In the genomic region with DNA sequence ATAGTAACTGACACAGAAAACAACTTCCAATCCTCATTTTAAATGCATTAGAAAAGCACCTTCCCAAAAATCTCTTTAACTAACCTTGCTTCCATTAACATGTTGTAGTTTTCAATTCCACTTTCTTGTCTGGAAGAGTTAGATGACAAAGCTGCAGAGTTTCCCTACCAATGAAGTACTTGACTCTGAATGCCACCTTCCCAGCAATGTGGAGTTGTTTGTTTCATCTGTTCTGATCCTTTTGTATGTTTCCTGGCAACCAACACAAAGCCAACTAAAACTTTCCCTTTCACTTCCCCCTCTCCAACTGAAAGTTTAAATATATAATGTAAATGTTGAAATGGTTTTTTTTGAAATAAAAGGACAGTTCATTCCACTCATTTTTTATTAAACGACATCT, we compare ENCODE assay signal across 1 cellular context.
TF ChIP-seq lines count a peak whose summit lies in the region.

A gene (minus strand): TSS at position 193 of the 400 bp plus-strand sequence. CDS start 517 bp downstream, outside the sequence.

TF ChIP-seq in H1, 55 proteins besides CTCF, POLR2A, EP300 and RAD21 (continued from another document):
- TF ChIP-seq ASH2L (IDR thresholded peaks at IDR 0.05; ENCODE audit: low read length) (peak; percentile 30), POLR2AphosphoS5 (IDR thresholded peaks at IDR 0.05; ENCODE audit: low read depth, low read length) (peak; percentile 55; the same call in 1 of the 2 replicates), RFX5 (IDR thresholded peaks at IDR 0.05; ENCODE audit: borderline replicate concordance, low read depth, low read length) (no peak), TBP (IDR thresholded peaks at IDR 0.05; ENCODE audit: low read depth, low read length) (0 out of 2 replicates have a peak, but pooled peaks have one; percentile 36), NANOG (IDR thresholded peaks at IDR 0.05; ENCODE audit: insufficient read depth, low read depth, low read length, poor library complexity, severe bottlenecking) (peak; percentile 91), SP1 (IDR thresholded peaks at IDR 0.05; ENCODE audit: low read depth, low read length) (peak; percentile 91), SUZ12 (IDR thresholded peaks at IDR 0.05; ENCODE audit: low read length) (no peak), BCL11A (IDR thresholded peaks at IDR 0.05; ENCODE audit: low read depth in 2 of 2, low read length in 2 of 2) (peak in 1 of 2 experiments; percentile 63), TEAD4 (IDR thresholded peaks at IDR 0.05; ENCODE audit: low read depth, low read length) (peak; percentile 70; the same call in 1 of the 2 replicates), SP2 (IDR thresholded peaks at IDR 0.05; ENCODE audit: low read length) (no peak), TCF12 (IDR thresholded peaks at IDR 0.05; ENCODE audit: low read depth, low read length) (0 out of 2 replicates have a peak, but pooled peaks have one; percentile 35), CHD2 (IDR thresholded peaks at IDR 0.05; ENCODE audit: low read length) (peak; percentile 49; the same call in 1 of the 2 replicates), NRF1 (IDR thresholded peaks at IDR 0.05; ENCODE audit: low read depth, low read length) (no peak), ZNF274 (IDR thresholded peaks at IDR 0.05; ENCODE audit: borderline replicate concordance, extremely low read depth, low read length) (no peak), TAF1 (IDR thresholded peaks at IDR 0.05; ENCODE audit: low read depth, low read length) (peak; percentile 50; the same call in 1 of the 2 replicates)
- TF ChIP-seq, protein P1, sequence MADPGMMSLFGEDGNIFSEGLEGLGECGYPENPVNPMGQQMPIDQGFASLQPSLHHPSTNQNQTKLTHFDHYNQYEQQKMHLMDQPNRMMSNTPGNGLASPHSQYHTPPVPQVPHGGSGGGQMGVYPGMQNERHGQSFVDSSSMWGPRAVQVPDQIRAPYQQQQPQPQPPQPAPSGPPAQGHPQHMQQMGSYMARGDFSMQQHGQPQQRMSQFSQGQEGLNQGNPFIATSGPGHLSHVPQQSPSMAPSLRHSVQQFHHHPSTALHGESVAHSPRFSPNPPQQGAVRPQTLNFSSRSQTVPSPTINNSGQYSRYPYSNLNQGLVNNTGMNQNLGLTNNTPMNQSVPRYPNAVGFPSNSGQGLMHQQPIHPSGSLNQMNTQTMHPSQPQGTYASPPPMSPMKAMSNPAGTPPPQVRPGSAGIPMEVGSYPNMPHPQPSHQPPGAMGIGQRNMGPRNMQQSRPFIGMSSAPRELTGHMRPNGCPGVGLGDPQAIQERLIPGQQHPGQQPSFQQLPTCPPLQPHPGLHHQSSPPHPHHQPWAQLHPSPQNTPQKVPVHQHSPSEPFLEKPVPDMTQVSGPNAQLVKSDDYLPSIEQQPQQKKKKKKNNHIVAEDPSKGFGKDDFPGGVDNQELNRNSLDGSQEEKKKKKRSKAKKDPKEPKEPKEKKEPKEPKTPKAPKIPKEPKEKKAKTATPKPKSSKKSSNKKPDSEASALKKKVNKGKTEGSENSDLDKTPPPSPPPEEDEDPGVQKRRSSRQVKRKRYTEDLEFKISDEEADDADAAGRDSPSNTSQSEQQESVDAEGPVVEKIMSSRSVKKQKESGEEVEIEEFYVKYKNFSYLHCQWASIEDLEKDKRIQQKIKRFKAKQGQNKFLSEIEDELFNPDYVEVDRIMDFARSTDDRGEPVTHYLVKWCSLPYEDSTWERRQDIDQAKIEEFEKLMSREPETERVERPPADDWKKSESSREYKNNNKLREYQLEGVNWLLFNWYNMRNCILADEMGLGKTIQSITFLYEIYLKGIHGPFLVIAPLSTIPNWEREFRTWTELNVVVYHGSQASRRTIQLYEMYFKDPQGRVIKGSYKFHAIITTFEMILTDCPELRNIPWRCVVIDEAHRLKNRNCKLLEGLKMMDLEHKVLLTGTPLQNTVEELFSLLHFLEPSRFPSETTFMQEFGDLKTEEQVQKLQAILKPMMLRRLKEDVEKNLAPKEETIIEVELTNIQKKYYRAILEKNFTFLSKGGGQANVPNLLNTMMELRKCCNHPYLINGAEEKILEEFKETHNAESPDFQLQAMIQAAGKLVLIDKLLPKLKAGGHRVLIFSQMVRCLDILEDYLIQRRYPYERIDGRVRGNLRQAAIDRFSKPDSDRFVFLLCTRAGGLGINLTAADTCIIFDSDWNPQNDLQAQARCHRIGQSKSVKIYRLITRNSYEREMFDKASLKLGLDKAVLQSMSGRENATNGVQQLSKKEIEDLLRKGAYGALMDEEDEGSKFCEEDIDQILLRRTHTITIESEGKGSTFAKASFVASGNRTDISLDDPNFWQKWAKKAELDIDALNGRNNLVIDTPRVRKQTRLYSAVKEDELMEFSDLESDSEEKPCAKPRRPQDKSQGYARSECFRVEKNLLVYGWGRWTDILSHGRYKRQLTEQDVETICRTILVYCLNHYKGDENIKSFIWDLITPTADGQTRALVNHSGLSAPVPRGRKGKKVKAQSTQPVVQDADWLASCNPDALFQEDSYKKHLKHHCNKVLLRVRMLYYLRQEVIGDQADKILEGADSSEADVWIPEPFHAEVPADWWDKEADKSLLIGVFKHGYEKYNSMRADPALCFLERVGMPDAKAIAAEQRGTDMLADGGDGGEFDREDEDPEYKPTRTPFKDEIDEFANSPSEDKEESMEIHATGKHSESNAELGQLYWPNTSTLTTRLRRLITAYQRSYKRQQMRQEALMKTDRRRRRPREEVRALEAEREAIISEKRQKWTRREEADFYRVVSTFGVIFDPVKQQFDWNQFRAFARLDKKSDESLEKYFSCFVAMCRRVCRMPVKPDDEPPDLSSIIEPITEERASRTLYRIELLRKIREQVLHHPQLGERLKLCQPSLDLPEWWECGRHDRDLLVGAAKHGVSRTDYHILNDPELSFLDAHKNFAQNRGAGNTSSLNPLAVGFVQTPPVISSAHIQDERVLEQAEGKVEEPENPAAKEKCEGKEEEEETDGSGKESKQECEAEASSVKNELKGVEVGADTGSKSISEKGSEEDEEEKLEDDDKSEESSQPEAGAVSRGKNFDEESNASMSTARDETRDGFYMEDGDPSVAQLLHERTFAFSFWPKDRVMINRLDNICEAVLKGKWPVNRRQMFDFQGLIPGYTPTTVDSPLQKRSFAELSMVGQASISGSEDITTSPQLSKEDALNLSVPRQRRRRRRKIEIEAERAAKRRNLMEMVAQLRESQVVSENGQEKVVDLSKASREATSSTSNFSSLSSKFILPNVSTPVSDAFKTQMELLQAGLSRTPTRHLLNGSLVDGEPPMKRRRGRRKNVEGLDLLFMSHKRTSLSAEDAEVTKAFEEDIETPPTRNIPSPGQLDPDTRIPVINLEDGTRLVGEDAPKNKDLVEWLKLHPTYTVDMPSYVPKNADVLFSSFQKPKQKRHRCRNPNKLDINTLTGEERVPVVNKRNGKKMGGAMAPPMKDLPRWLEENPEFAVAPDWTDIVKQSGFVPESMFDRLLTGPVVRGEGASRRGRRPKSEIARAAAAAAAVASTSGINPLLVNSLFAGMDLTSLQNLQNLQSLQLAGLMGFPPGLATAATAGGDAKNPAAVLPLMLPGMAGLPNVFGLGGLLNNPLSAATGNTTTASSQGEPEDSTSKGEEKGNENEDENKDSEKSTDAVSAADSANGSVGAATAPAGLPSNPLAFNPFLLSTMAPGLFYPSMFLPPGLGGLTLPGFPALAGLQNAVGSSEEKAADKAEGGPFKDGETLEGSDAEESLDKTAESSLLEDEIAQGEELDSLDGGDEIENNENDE (IDR thresholded peaks at IDR 0.05; ENCODE audit: insufficient replicate concordance, low read length), result peak; percentile 94
